1 cellular context compared by ENCODE assay signal in the genomic region with DNA sequence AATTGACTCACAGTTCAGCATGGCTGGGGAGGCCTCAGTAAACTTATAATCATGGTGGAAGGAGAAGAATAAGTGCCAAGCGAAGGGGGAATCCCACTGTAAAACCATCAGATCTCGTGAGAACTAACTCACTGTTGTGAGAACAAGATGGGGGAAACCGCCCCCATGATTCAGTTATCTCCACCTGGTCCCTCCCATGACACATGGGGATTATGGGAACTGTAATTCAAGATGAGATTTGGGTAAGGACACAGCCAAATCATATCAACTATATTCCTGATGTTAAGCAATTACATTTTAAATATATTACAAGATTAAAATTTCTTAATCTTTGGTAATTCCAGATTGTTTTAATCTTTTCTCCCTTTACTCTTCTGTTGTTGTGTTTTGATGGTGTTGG.
TF ChIP-seq lines count a peak whose summit lies in the region.

No MANE protein-coding gene starts in this region.

TF ChIP-seq in K562, 482 proteins besides CTCF, POLR2A, EP300 and RAD21 (continued from another document):
- TF ChIP-seq, protein P1, sequence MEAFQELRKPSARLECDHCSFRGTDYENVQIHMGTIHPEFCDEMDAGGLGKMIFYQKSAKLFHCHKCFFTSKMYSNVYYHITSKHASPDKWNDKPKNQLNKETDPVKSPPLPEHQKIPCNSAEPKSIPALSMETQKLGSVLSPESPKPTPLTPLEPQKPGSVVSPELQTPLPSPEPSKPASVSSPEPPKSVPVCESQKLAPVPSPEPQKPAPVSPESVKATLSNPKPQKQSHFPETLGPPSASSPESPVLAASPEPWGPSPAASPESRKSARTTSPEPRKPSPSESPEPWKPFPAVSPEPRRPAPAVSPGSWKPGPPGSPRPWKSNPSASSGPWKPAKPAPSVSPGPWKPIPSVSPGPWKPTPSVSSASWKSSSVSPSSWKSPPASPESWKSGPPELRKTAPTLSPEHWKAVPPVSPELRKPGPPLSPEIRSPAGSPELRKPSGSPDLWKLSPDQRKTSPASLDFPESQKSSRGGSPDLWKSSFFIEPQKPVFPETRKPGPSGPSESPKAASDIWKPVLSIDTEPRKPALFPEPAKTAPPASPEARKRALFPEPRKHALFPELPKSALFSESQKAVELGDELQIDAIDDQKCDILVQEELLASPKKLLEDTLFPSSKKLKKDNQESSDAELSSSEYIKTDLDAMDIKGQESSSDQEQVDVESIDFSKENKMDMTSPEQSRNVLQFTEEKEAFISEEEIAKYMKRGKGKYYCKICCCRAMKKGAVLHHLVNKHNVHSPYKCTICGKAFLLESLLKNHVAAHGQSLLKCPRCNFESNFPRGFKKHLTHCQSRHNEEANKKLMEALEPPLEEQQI (IDR thresholded peaks at IDR 0.05) = peak; percentile 82
- TF ChIP-seq ZNF77 (CRISPR knock-in tag; IDR thresholded peaks at IDR 0.05) (no peak), CHD2 (IDR thresholded peaks at IDR 0.05; ENCODE audit: low read depth, low read length) (0 out of 2 replicates have a peak, but pooled peaks have one; percentile 29), CC2D1A (IDR thresholded peaks at IDR 0.05) (peak; percentile 71)
- TF ChIP-seq, protein P2, sequence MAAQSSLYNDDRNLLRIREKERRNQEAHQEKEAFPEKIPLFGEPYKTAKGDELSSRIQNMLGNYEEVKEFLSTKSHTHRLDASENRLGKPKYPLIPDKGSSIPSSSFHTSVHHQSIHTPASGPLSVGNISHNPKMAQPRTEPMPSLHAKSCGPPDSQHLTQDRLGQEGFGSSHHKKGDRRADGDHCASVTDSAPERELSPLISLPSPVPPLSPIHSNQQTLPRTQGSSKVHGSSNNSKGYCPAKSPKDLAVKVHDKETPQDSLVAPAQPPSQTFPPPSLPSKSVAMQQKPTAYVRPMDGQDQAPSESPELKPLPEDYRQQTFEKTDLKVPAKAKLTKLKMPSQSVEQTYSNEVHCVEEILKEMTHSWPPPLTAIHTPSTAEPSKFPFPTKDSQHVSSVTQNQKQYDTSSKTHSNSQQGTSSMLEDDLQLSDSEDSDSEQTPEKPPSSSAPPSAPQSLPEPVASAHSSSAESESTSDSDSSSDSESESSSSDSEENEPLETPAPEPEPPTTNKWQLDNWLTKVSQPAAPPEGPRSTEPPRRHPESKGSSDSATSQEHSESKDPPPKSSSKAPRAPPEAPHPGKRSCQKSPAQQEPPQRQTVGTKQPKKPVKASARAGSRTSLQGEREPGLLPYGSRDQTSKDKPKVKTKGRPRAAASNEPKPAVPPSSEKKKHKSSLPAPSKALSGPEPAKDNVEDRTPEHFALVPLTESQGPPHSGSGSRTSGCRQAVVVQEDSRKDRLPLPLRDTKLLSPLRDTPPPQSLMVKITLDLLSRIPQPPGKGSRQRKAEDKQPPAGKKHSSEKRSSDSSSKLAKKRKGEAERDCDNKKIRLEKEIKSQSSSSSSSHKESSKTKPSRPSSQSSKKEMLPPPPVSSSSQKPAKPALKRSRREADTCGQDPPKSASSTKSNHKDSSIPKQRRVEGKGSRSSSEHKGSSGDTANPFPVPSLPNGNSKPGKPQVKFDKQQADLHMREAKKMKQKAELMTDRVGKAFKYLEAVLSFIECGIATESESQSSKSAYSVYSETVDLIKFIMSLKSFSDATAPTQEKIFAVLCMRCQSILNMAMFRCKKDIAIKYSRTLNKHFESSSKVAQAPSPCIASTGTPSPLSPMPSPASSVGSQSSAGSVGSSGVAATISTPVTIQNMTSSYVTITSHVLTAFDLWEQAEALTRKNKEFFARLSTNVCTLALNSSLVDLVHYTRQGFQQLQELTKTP (IDR thresholded peaks at IDR 0.05; ENCODE audit: low read depth in 1 of 2, partially characterized antibody in 2 of 2) = peak in 1 of 2 experiments; percentile 38
TF ChIP-seq in K562: peak in this region for 6.
